Comparison of ENCODE assay signal across 30 cellular contexts in genomic region chr2:17972991-17973390, GRCh38.
"Had no signal": no experiment of that assay in that cellular context is flagged by ENCODE, and none has a peak within 500 bp of the region (broad histone marks: within the 10 kb centered on the region; RNA-seq: fewer than 3 reads in every experiment).

No MANE protein-coding gene starts in this region.

- H3K27me3 Mint-ChIP-seq: central memory CD8-positive, alpha-beta T cell; dendritic cell treated with granulocyte-macrophage colony-stimulating factor and Interleukin-4, amounts not matched to agents 40 ng/mL and 50 ng/mL, for 4 days; T-helper 17 cell had no signal

- H3K27ac Mint-ChIP-seq: activated B cell treated with CpG ODN at 0.5 μM for 24 hours; activated CD8-positive, alpha-beta T cell treated with anti-CD3 and anti-CD28 coated beads for 36 hours; activated naive CD8-positive, alpha-beta T cell; activated T-helper 17 cell treated with anti-CD3 and anti-CD28 coated beads, Interleukin-2, amount 50 U/mL, for 72 hours; dendritic cell treated with granulocyte-macrophage colony-stimulating factor and Interleukin-4, amounts not matched to agents 40 ng/mL and 50 ng/mL, for 4 days; endodermal cell; T-helper 17 cell; T-helper 2 cell treated with Interferon-gamma antibody and Interleukin-4, amounts not matched to agents 5 μg/mL and 100 μg/mL, for 36 hours had no signal

- H3K27me3 ChIP-seq: ascending aorta, brain microvascular endothelial cell had no signal

- FAIRE-seq: bronchial epithelial cell, frontal cortex had no signal

- H3K4me3 Mint-ChIP-seq: activated B cell treated with CpG ODN at 0.5 μM for 24 hours; activated CD8-positive, alpha-beta T cell treated with anti-CD3 and anti-CD28 coated beads for 36 hours; activated naive CD8-positive, alpha-beta T cell; activated T-cell treated with anti-CD3 and anti-CD28 coated beads, Interleukin-2, amount 50 U/mL, for 4 hours; activated T-helper 17 cell treated with anti-CD3 and anti-CD28 coated beads, Interleukin-2, amount 50 U/mL, for 72 hours; central memory CD8-positive, alpha-beta T cell; dendritic cell treated with granulocyte-macrophage colony-stimulating factor and Interleukin-4, amounts not matched to agents 40 ng/mL and 50 ng/mL, for 4 days; endodermal cell; T-helper 17 cell; T-helper 2 cell treated with Interferon-gamma antibody and Interleukin-4, amounts not matched to agents 5 μg/mL and 100 μg/mL, for 36 hours had no signal

- H3K36me3 ChIP-seq: ascending aorta, brain microvascular endothelial cell, WERI-Rb-1 had no signal

- H3K9me3 Mint-ChIP-seq: activated B cell treated with CpG ODN at 0.5 μM for 24 hours; activated CD8-positive, alpha-beta T cell treated with anti-CD3 and anti-CD28 coated beads for 36 hours; activated T-cell treated with anti-CD3 and anti-CD28 coated beads, Interleukin-2, amount 50 U/mL, for 4 hours; activated T-helper 17 cell treated with anti-CD3 and anti-CD28 coated beads, Interleukin-2, amount 50 U/mL, for 72 hours; central memory CD8-positive, alpha-beta T cell; dendritic cell treated with granulocyte-macrophage colony-stimulating factor and Interleukin-4, amounts not matched to agents 40 ng/mL and 50 ng/mL, for 4 days; T-helper 2 cell treated with Interferon-gamma antibody and Interleukin-4, amounts not matched to agents 5 μg/mL and 100 μg/mL, for 36 hours had no signal

- H3K36me3 Mint-ChIP-seq: activated naive CD8-positive, alpha-beta T cell had no signal

- DNase-seq: activated B cell treated with CpG ODN at 0.5 μM for 24 hours; activated CD4-positive, alpha-beta T cell treated with anti-CD3 and anti-CD28 coated beads for 48 hours; activated CD4-positive, alpha-beta T cell treated with anti-CD3 and anti-CD28 coated beads, Interleukin-2, amount 50 U/mL, for 1 hour; activated CD4-positive, alpha-beta T cell treated with anti-CD3 and anti-CD28 coated beads, Interleukin-2, amount 50 U/mL, for 48 hours; activated CD8-positive, alpha-beta memory T cell treated with anti-CD3 and anti-CD28 coated beads for 24 hours; activated CD8-positive, alpha-beta T cell treated with anti-CD3 and anti-CD28 coated beads for 36 hours; activated effector memory CD4-positive, alpha-beta T cell treated with Interleukin-2 at 50 U/mL for 16 hours; activated gamma-delta T cell treated with Interleukin-2 at 50 U/mL for 16 hours; activated naive CD4-positive, alpha-beta T cell treated with anti-CD3 and anti-CD28 coated beads, Interleukin-2, amount 50 U/mL, for 16 hours; activated naive CD4-positive, alpha-beta T cell treated with Interleukin-2 at 50 U/mL for 16 hours; activated T-cell treated with anti-CD3 and anti-CD28 coated beads, Interleukin-2, amount 50 U/mL, for 4 hours; brain microvascular endothelial cell; dorsolateral prefrontal cortex; effector memory CD4-positive, alpha-beta T cell; endodermal cell; foreskin fibroblast; head of caudate nucleus; T-helper 1 cell; T-helper 17 cell; T1000; WERI-Rb-1 had no signal

- H3K4me3 ChIP-seq: ascending aorta, coronary artery, dorsolateral prefrontal cortex had no signal

- H3K27ac ChIP-seq: ascending aorta, brain microvascular endothelial cell, coronary artery, dorsolateral prefrontal cortex, WERI-Rb-1 had no signal

- H3K4me1 Mint-ChIP-seq: activated B cell treated with CpG ODN at 0.5 μM for 24 hours; activated T-helper 17 cell treated with anti-CD3 and anti-CD28 coated beads, Interleukin-2, amount 50 U/mL, for 72 hours; central memory CD8-positive, alpha-beta T cell; T-helper 17 cell had no signal
